ENCODE assay signal across 8 cellular contexts in genomic region chr2:168247341-168248305, GRCh38. TPM values are rescaled to one million over a fixed set of nuclear protein-coding genes. Genes with fewer than 3 reads are reported as not detected.
DNase-seq lines count a peak whose midpoint lies in the region; ATAC-seq and TF ChIP-seq lines count a peak whose summit lies in the region.

Gene STK39, minus strand, starts transcription at chr2:168247595. Its CDS starts 160 bp downstream, at chr2:168247435.

- TF ChIP-seq CTCF in GM12864 (IDR thresholded peaks at IDR 0.05; ENCODE audit: low read depth, low read length, missing control alignments) (no peak), NB4 (IDR thresholded peaks at IDR 0.05; ENCODE audit: low read depth, low read length) (peak; percentile 4), upper lobe of right lung (IDR thresholded peaks at IDR 0.05) (no peak)

- H3K36me3 ChIP-seq in upper lobe of right lung, result no peaks in the 10 kb centered on the region

- no peaks in the 10 kb centered on the region for H3K9me3 ChIP-seq in upper lobe of right lung

- DNase-seq in GM12864 (ENCODE audit: low read depth) (no peak), NB4 (ENCODE audit: low read depth) (peak; percentile 89), T-helper 1 cell (peak; percentile 65 to 79 (median 69)), amniotic stem cell (lab: John Stamatoyannopoulos, UW) (peak; percentile 53), left cardiac atrium (peak; percentile 79), posterior vena cava (ENCODE audit: low spot score) (peak; percentile 91), upper lobe of right lung (peak; percentile 91)

- TF ChIP-seq POLR2A in NB4 (IDR thresholded peaks at IDR 0.05; ENCODE audit: extremely low read depth, insufficient read length), result no peak

- H3K4me1 ChIP-seq in upper lobe of right lung, result peaks cover 22% of the 10 kb centered on the region

- no peaks in the 10 kb centered on the region for H3K27me3 ChIP-seq in upper lobe of right lung

- H3K27ac ChIP-seq in upper lobe of right lung, result peak within 1 kb of the TSS; percentile 77

- ATAC-seq in HG02571 (IDR thresholded peaks at IDR 0.05; ENCODE audit: unreplicated experiment), result peak; percentile 78
- ATAC-seq in left cardiac atrium, result peak; percentile 90 to 93
- peak; percentile 93 for ATAC-seq in upper lobe of right lung

- peak within 1 kb of the TSS; percentile 44 for H3K4me3 ChIP-seq in GM12864 (ENCODE audit: low read depth, low read length)
- H3K4me3 ChIP-seq in NB4 (ENCODE audit: low read depth, low read length), result peak within 1 kb of the TSS; percentile 73
- H3K4me3 ChIP-seq in upper lobe of right lung, result peak within 1 kb of the TSS; percentile 73

- intact Hi-C loops in left cardiac atrium (cut with DNase I), result loop anchor here in 1 of 2 donors (5.0 kb wide), 1 partner anchor 110 kb away; no protein-coding TSS in a partner anchor
- intact Hi-C loops in posterior vena cava (cut with DNase I), result no loop called here
- intact Hi-C loops in upper lobe of right lung (cut with DNase I), result no loop called here

RNA-seq across cellular contexts. Expression of gene STK39, which starts in this region (rescaled TPM):
- 10 to 100 TPM; 12.3 to 14.1 TPM for total RNA-seq in left cardiac atrium
- total RNA-seq in posterior vena cava, result 10 to 100 TPM; 16.3 to 20.2 TPM
- total RNA-seq in upper lobe of right lung, result 13.2 TPM
